ENCODE assay signal across 1 cellular context in genomic region chr14:20522332-20522731, GRCh38.
TF ChIP-seq lines count a peak whose summit lies in the region.

No MANE protein-coding gene starts in this region.

TF ChIP-seq in K562, 482 proteins besides CTCF, POLR2A, EP300 and RAD21:
- TF ChIP-seq ZNF263 (CRISPR knock-in tag; IDR thresholded peaks at IDR 0.05; ENCODE audit: borderline replicate concordance) (peak; percentile 65), KDM5B (IDR thresholded peaks at IDR 0.05; ENCODE audit: insufficient replicate concordance, low read depth, low read length) (no peak)
